ENCODE assay signal across 9 cellular contexts in genomic region chr15:74130089-74130848, GRCh38. TPM values are rescaled to one million over a fixed set of nuclear protein-coding genes. Genes with fewer than 3 reads are reported as not detected.
A peak's percentile ranks its signal among the peaks of the same experiment; 100 is the strongest.
DNase-seq lines count a peak whose midpoint lies in the region; FAIRE-seq and TF ChIP-seq lines count a peak whose summit lies in the region.
"Had no signal": no experiment of that assay in that cellular context is flagged by ENCODE, and none has a peak within 500 bp of the region (broad histone marks: within the 10 kb centered on the region; RNA-seq: fewer than 3 reads in every experiment).

A gene with protein sequence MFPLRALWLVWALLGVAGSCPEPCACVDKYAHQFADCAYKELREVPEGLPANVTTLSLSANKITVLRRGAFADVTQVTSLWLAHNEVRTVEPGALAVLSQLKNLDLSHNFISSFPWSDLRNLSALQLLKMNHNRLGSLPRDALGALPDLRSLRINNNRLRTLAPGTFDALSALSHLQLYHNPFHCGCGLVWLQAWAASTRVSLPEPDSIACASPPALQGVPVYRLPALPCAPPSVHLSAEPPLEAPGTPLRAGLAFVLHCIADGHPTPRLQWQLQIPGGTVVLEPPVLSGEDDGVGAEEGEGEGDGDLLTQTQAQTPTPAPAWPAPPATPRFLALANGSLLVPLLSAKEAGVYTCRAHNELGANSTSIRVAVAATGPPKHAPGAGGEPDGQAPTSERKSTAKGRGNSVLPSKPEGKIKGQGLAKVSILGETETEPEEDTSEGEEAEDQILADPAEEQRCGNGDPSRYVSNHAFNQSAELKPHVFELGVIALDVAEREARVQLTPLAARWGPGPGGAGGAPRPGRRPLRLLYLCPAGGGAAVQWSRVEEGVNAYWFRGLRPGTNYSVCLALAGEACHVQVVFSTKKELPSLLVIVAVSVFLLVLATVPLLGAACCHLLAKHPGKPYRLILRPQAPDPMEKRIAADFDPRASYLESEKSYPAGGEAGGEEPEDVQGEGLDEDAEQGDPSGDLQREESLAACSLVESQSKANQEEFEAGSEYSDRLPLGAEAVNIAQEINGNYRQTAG (plus strand): TSS chr15:74130586. CDS start chr15:74132755, 2,169 bp downstream.

- H3K27ac ChIP-seq in CD4-positive, alpha-beta memory T cell (ENCODE audit: low read depth, low read length) = no peak within 1 kb of the TSS
- no peak within 1 kb of the TSS for H3K27ac ChIP-seq in neural progenitor cell

- no peak for TF ChIP-seq POLR2A in GM12892 (IDR thresholded peaks at IDR 0.05; ENCODE audit: low read depth, low read length)

- FAIRE-seq in GM12892 (lab: Jason Lieb, UNC) = no peak

- H3K79me2 ChIP-seq in neural progenitor cell (ENCODE audit: low read depth) = no peaks in the 10 kb centered on the region

- H3K36me3 Mint-ChIP-seq in CD4-positive, alpha-beta memory T cell = no peaks in the 10 kb centered on the region
- H3K36me3 Mint-ChIP-seq in IgD-negative memory B cell (peaks cover 2% of the 10 kb centered on the region), neural progenitor cell (peaks cover 6% of the 10 kb centered on the region)

- no peak within 1 kb of the TSS for H2AFZ ChIP-seq in neural progenitor cell (replicated peaks)

- H3K9ac ChIP-seq in neural progenitor cell = no peak within 1 kb of the TSS

- peaks cover 43% of the 10 kb centered on the region for H3K27me3 ChIP-seq in CD4-positive, alpha-beta memory T cell (ENCODE audit: insufficient read depth, low read length)
- peaks cover 100% of the 10 kb centered on the region for H3K27me3 ChIP-seq in neural progenitor cell

- peaks cover 25% of the 10 kb centered on the region for H3K4me1 ChIP-seq in CD4-positive, alpha-beta memory T cell (ENCODE audit: insufficient read depth, low read length)
- H3K4me1 ChIP-seq in neural progenitor cell = peaks cover 36% of the 10 kb centered on the region

- H3K36me3 ChIP-seq in CD4-positive, alpha-beta memory T cell (ENCODE audit: insufficient read depth, low read length) = no peaks in the 10 kb centered on the region
- H3K36me3 ChIP-seq in neural progenitor cell = no peaks in the 10 kb centered on the region

- peaks cover 47 to 63% of the 10 kb centered on the region in 2 donors for H3K27me3 Mint-ChIP-seq in CD4-positive, alpha-beta memory T cell
- peaks cover 57% of the 10 kb centered on the region for H3K27me3 Mint-ChIP-seq in IgD-negative memory B cell
- H3K27me3 Mint-ChIP-seq in neural progenitor cell (ENCODE audit: insufficient read depth, low read depth) = peaks cover 77% of the 10 kb centered on the region

- POLR2A ChIA-PET in CD4-positive, alpha-beta memory T cell (lab: Charles Lee; ENCODE audit: partially characterized antibody) = no interaction called here

- peaks cover 6 to 39% (median 22%) of the 10 kb centered on the region in 4 donors for H3K4me1 Mint-ChIP-seq in CD4-positive, alpha-beta memory T cell
- H3K4me1 Mint-ChIP-seq in IgD-negative memory B cell = peaks cover 0 to 17% (median 15%) of the 10 kb centered on the region in 3 donors
- peaks cover 54% of the 10 kb centered on the region for H3K4me1 Mint-ChIP-seq in neural progenitor cell

- H3K9me3 ChIP-seq in CD4-positive, alpha-beta memory T cell (ENCODE audit: control insufficient read depth in 1 of 2, low read length in 2 of 2) = no peaks in the 10 kb centered on the region
- H3K9me3 ChIP-seq in neural progenitor cell (ENCODE audit: low read depth) = no peaks in the 10 kb centered on the region

- no peaks in the 10 kb centered on the region for H3K9me3 Mint-ChIP-seq in CD4-positive, alpha-beta memory T cell
- H3K9me3 Mint-ChIP-seq in IgD-negative memory B cell (peaks cover 0 to 8% (median 0%) of the 10 kb centered on the region in 3 donors), neural progenitor cell (peaks cover 7% of the 10 kb centered on the region)

- DNase-seq in CD4-positive, alpha-beta memory T cell = no peak
- DNase-seq in choroid plexus epithelial cell (ENCODE audit: low read depth) (no peak), neural progenitor cell (ENCODE audit: low spot score) (peak; percentile 67), ACHN (no peak), GDM1 (lab: John Stamatoyannopoulos, UW) (no peak), NCI-H510A treated with DMSO at 0.1 percent for 48 hours (lab: John Stamatoyannopoulos, UW) (no peak), GM12892 (ENCODE audit: insufficient read length) (no peak)
- DNase-seq: activated gamma-delta T cell had no signal

- in situ Hi-C loops in ACHN (cut with HindIII; ENCODE audit: low pct_ligation_motif_present, low pct_unique_long_range_greater_than_20kb, low sequenced_read_pairs) = no loop called here

- TF ChIP-seq CTCF in choroid plexus epithelial cell (conservative IDR thresholded peaks at IDR 0.05; ENCODE audit: low read depth, low read length) (no peak), neural progenitor cell (IDR thresholded peaks at IDR 0.05) (no peak)

- H3K27ac Mint-ChIP-seq in CD4-positive, alpha-beta memory T cell = peak within 1 kb of the TSS in 1 of 7 donors; percentile 27
- H3K27ac Mint-ChIP-seq in IgD-negative memory B cell = peak within 1 kb of the TSS; percentile 73 to 95 (median 89)
- no peak within 1 kb of the TSS for H3K27ac Mint-ChIP-seq in neural progenitor cell

- peaks cover 23% of the 10 kb centered on the region for H3F3A ChIP-seq in neural progenitor cell (ENCODE audit: low read depth)

- peak within 1 kb of the TSS in 6 of 8 donors; percentile 15 to 59 (median 33) for H3K4me3 Mint-ChIP-seq in CD4-positive, alpha-beta memory T cell
- H3K4me3 Mint-ChIP-seq in IgD-negative memory B cell = peak within 1 kb of the TSS; percentile 46 to 83 (median 68)
- H3K4me3 Mint-ChIP-seq in neural progenitor cell = peak within 1 kb of the TSS; percentile 87

- H3K4me3 ChIP-seq in CD4-positive, alpha-beta memory T cell (ENCODE audit: low read length in 2 of 2) = no peak within 1 kb of the TSS
- H3K4me3 ChIP-seq in choroid plexus epithelial cell (ENCODE audit: low read depth, low read length) = peak within 1 kb of the TSS; percentile 32
- peak within 1 kb of the TSS; percentile 43 for H3K4me3 ChIP-seq in neural progenitor cell

- H3K4me2 ChIP-seq in neural progenitor cell = peak within 1 kb of the TSS; percentile 80

- intact Hi-C loops in CD4-positive, alpha-beta memory T cell (cut with micrococcal nuclease) = no loop called here

- CTCF ChIA-PET in CD4-positive, alpha-beta memory T cell (lab: Charles Lee; ENCODE audit: partially characterized antibody) = no interaction called here

- peaks cover 53% of the 10 kb centered on the region for H4K20me1 ChIP-seq in neural progenitor cell (ENCODE audit: low read depth)

RNA-seq across cellular contexts. Expression of the gene that starts here (rescaled TPM):
- total RNA-seq in CD4-positive, alpha-beta memory T cell = not detected
- polyA plus RNA-seq in CD4-positive, alpha-beta memory T cell = not detected
- polyA plus RNA-seq in IgD-negative memory B cell = not detected
- total RNA-seq in neural progenitor cell (ENCODE audit: low replicate concordance) = not detected in 2 replicates
- polyA plus RNA-seq in GM12892 (2012; ENCODE audit: missing spikeins) = 0.95 TPM

Comparison
In these comparisons a context has a peak if more than half of its experiments do, and no peak if none do; other contexts are left out.
1. Peak in DNase-seq, H3K4me3 ChIP-seq and H3K4me2 ChIP-seq in neural progenitor cell; RNA of the gene not detected or under 1 TPM.
2. H3K4me3 Mint-ChIP-seq: peak in every context shown above with its lines; median percentile 87 in neural progenitor cell; 68 in IgD-negative memory B cell; 33 in CD4-positive, alpha-beta memory T cell.